14 cellular contexts compared by ENCODE assay signal in genomic region chr1:3327389-3327702, GRCh38.
DNase-seq lines count a peak whose midpoint lies in the region; ATAC-seq and TF ChIP-seq lines count a peak whose summit lies in the region.
"Had no signal": no experiment of that assay in that cellular context is flagged by ENCODE, and none has a peak within 500 bp of the region (broad histone marks: within the 10 kb centered on the region; RNA-seq: fewer than 3 reads in every experiment).

No MANE protein-coding gene starts in this region.

- no peak overlapping the region for H3K4me3 Mint-ChIP-seq in T-cell
- H3K4me3 Mint-ChIP-seq: CD4-positive, CD25-positive, alpha-beta regulatory T cell had no signal

- peaks cover 35% of the 10 kb centered on the region for H3K27me3 ChIP-seq in left ventricle myocardium inferior (ENCODE audit: low read depth)
- no peaks in the 10 kb centered on the region for H3K27me3 ChIP-seq in right atrium auricular region

- H3K27ac Mint-ChIP-seq in T-cell: no peak overlapping the region
- H3K27ac Mint-ChIP-seq: CD4-positive, CD25-positive, alpha-beta regulatory T cell had no signal

- H3K27me3 Mint-ChIP-seq in T-cell: peaks cover 13 to 17% of the 10 kb centered on the region in 2 donors
- H3K27me3 Mint-ChIP-seq: CD4-positive, CD25-positive, alpha-beta regulatory T cell had no signal

- POLR2A ChIA-PET in T-cell (lab: Charles Lee): no interaction called here

- no peak overlapping the region for H3K4me3 ChIP-seq in left ventricle myocardium inferior
- no peak overlapping the region for H3K4me3 ChIP-seq in right atrium auricular region
- H3K4me3 ChIP-seq: GM23248 had no signal

- H3K36me3 ChIP-seq in left ventricle myocardium inferior: no peaks in the 10 kb centered on the region
- H3K36me3 ChIP-seq in right atrium auricular region: no peaks in the 10 kb centered on the region

- ATAC-seq in HG03039 (IDR thresholded peaks at IDR 0.05; ENCODE audit: unreplicated experiment) (no peak), T-cell (replicated peaks in 1 of 4) (no peak)

- no peaks in the 10 kb centered on the region for H3K36me3 Mint-ChIP-seq in T-cell
- H3K36me3 Mint-ChIP-seq: CD4-positive, CD25-positive, alpha-beta regulatory T cell had no signal

- H3K9me3 Mint-ChIP-seq in T-cell: no peaks in the 10 kb centered on the region

- H3K9me3 ChIP-seq in left ventricle myocardium inferior (replicated peaks) (no peaks in the 10 kb centered on the region), right atrium auricular region (no peaks in the 10 kb centered on the region)

- TF ChIP-seq CTCF in left ventricle myocardium inferior (IDR thresholded peaks at IDR 0.05; ENCODE audit: borderline replicate concordance): no peak
- TF ChIP-seq CTCF in right atrium auricular region (IDR thresholded peaks at IDR 0.05): no peak

- H3K4me1 Mint-ChIP-seq in T-cell: no peaks in the 10 kb centered on the region
- H3K4me1 Mint-ChIP-seq: CD4-positive, CD25-positive, alpha-beta regulatory T cell had no signal

- H3K27ac ChIP-seq in left ventricle myocardium inferior (replicated peaks): peak overlapping the region; percentile 77
- no peak overlapping the region for H3K27ac ChIP-seq in right atrium auricular region
- H3K27ac ChIP-seq: 22Rv1, GM23248 had no signal

- DNase-seq in DMS79 treated with DMSO at 0.1 percent for 48 hours (lab: John Stamatoyannopoulos, UW) (peak; percentile 44), DMS79 (lab: John Stamatoyannopoulos, UW) (no peak), left ventricle myocardium inferior (no peak), right atrium auricular region (ENCODE audit: low spot score) (no peak), left kidney (ENCODE audit: low read depth, low spot score) (peak; percentile 80), T-cell (no peak), NCI-H1930 (lab: John Stamatoyannopoulos, UW) (no peak)
- DNase-seq: CD4-positive, CD25-positive, alpha-beta regulatory T cell; DMS 273 treated with DMSO at 0.1 percent for 48 hours; EL; GM23248; IMR-90 had no signal

- CTCF ChIA-PET in T-cell (lab: Charles Lee): no interaction called here

- H3K4me1 ChIP-seq in left ventricle myocardium inferior: peaks cover 67% of the 10 kb centered on the region
- peaks cover 0 to 17% of the 10 kb centered on the region in 2 donors for H3K4me1 ChIP-seq in right atrium auricular region

- intact Hi-C loops in left ventricle myocardium inferior (cut with micrococcal nuclease): no loop called here

Comparison
In these comparisons a context has a peak if more than half of its experiments do, and no peak if none do; other contexts are left out.
1. DNase-seq: peak in DMS79 treated with DMSO at 0.1 percent for 48 hours (single experiment) and left kidney (single experiment); none in DMS79 (single experiment), left ventricle myocardium inferior (single experiment), right atrium auricular region (single experiment), T-cell (0 of 34) and NCI-H1930 (0 of 2).